In the genomic region with DNA sequence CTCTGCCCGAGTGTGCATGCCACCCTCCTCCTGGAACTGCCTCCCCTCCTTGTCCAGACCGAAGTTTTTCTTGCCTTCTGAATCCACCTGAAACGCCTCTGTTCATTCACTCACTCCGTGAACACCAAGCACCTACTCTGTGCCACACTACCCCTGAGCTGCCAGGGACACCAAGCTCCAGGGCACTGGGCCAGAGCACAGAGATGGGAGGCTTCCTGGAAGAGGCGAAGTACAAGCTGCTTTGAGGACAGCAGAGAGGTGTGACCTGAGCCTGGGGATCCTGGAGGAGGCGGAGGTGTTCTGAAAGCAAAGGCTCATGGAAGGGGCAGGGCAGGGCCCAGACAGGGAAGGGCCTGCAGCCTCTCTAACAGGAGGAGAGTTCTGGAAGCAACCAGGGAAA, we compare ENCODE assay signal across 20 cellular contexts. TPM values are rescaled to one million over a fixed set of nuclear protein-coding genes. Genes with fewer than 3 reads are reported as not detected.
"Had no signal": no experiment of that assay in that cellular context is flagged by ENCODE, and none has a peak within 500 bp of the region (broad histone marks: within the 10 kb centered on the region; RNA-seq: fewer than 3 reads in every experiment).

No MANE protein-coding gene starts in this region.

- H3K27me3 Mint-ChIP-seq: activated CD4-positive, alpha-beta memory T cell treated with anti-CD3 and anti-CD28 coated beads for 36 hours; activated CD4-positive, alpha-beta T cell treated with anti-CD3 and anti-CD28 coated beads for 36 hours; activated T-cell treated with anti-CD3 and anti-CD28 coated beads, Interleukin-2, amount 50 U/mL, for 24 hours had no signal

- H3K4me3 Mint-ChIP-seq: activated CD4-positive, alpha-beta memory T cell treated with anti-CD3 and anti-CD28 coated beads for 36 hours; activated CD4-positive, alpha-beta T cell treated with anti-CD3 and anti-CD28 coated beads for 36 hours; activated naive CD4-positive, alpha-beta T cell treated with anti-CD3 and anti-CD28 coated beads, Interleukin-2, amount 10 ng/mL, durations not matched to agents 7 days and 5 days; activated T-cell treated with anti-CD3 and anti-CD28 coated beads, Interleukin-2, amount 50 U/mL, for 24 hours; effector memory CD8-positive, alpha-beta T cell had no signal

- H3K36me3 Mint-ChIP-seq: activated CD4-positive, alpha-beta memory T cell treated with anti-CD3 and anti-CD28 coated beads for 36 hours; activated naive CD4-positive, alpha-beta T cell treated with anti-CD3 and anti-CD28 coated beads, Interleukin-2, amount 10 ng/mL, durations not matched to agents 7 days and 5 days had no signal

- H3K36me3 ChIP-seq: ascending aorta, left ventricle myocardium inferior had no signal

- H3K4me1 Mint-ChIP-seq: activated CD4-positive, alpha-beta T cell treated with anti-CD3 and anti-CD28 coated beads for 36 hours; activated naive CD4-positive, alpha-beta T cell treated with anti-CD3 and anti-CD28 coated beads, Interleukin-2, amount 10 ng/mL, durations not matched to agents 7 days and 5 days had no signal

- DNase-seq: activated CD4-positive, alpha-beta memory T cell treated with anti-CD3 and anti-CD28 coated beads for 36 hours; activated CD4-positive, alpha-beta T cell treated with anti-CD3 and anti-CD28 coated beads for 36 hours; activated naive CD4-positive, alpha-beta T cell treated with anti-CD3 and anti-CD28 coated beads, Interleukin-2, amount 10 ng/mL, durations not matched to agents 7 days and 5 days; activated T-cell treated with anti-CD3 and anti-CD28 coated beads, Interleukin-2, amount 50 U/mL, for 24 hours; dermis blood vessel endothelial cell; effector memory CD8-positive, alpha-beta T cell; hippocampal formation; kidney; left ventricle myocardium inferior; mesendoderm; retina; stimulated activated CD4-positive, alpha-beta T cell treated with anti-CD3 and anti-CD28 coated beads, Interleukin-15, amount 100 ng/mL, for 24 hours; stimulated activated CD4-positive, alpha-beta T cell treated with anti-CD3 and anti-CD28 coated beads, Interleukin-4, amount 100 ng/mL, for 24 hours; stimulated activated naive CD4-positive, alpha-beta T cell treated with Interleukin-2 at 50 U/mL for 16 hours; T-helper 1 cell; trophoblast cell had no signal

- H3K27ac ChIP-seq: epithelial cell of prostate, left ventricle myocardium inferior, VCaP had no signal

- H3K4me3 ChIP-seq: ascending aorta, left ventricle myocardium inferior had no signal

- H3K27me3 ChIP-seq: ascending aorta had no signal

- ATAC-seq: activated CD4-positive, alpha-beta T cell treated with anti-CD3 and anti-CD28 coated beads for 36 hours; effector memory CD8-positive, alpha-beta T cell; SK-N-SH treated with all-trans-retinoic acid at 6 μM for 48 hours had no signal

- H3K9me3 ChIP-seq: ascending aorta, left ventricle myocardium inferior had no signal

- H3K27ac Mint-ChIP-seq: activated CD4-positive, alpha-beta memory T cell treated with anti-CD3 and anti-CD28 coated beads for 36 hours; activated CD4-positive, alpha-beta T cell treated with anti-CD3 and anti-CD28 coated beads for 36 hours; activated naive CD4-positive, alpha-beta T cell treated with anti-CD3 and anti-CD28 coated beads, Interleukin-2, amount 10 ng/mL, durations not matched to agents 7 days and 5 days; activated T-cell treated with anti-CD3 and anti-CD28 coated beads, Interleukin-2, amount 50 U/mL, for 24 hours; effector memory CD8-positive, alpha-beta T cell had no signal

- H3K9me3 Mint-ChIP-seq: activated CD4-positive, alpha-beta memory T cell treated with anti-CD3 and anti-CD28 coated beads for 36 hours; activated naive CD4-positive, alpha-beta T cell treated with anti-CD3 and anti-CD28 coated beads, Interleukin-2, amount 10 ng/mL, durations not matched to agents 7 days and 5 days; activated T-cell treated with anti-CD3 and anti-CD28 coated beads, Interleukin-2, amount 50 U/mL, for 24 hours; effector memory CD8-positive, alpha-beta T cell had no signal

RNA-seq across cellular contexts. Expression of gene SCUBE1, which starts 47.5 kb away (rescaled TPM):
- total RNA-seq: activated CD4-positive, alpha-beta memory T cell treated with anti-CD3 and anti-CD28 coated beads for 36 hours; activated CD4-positive, alpha-beta T cell treated with anti-CD3 and anti-CD28 coated beads for 36 hours; dermis blood vessel endothelial cell had no signal
